8 cellular contexts compared by ENCODE assay signal in genomic region chr20:25470045-25470444, GRCh38.
DNase-seq lines count a peak whose midpoint lies in the region; ATAC-seq, FAIRE-seq and TF ChIP-seq lines count a peak whose summit lies in the region.

No MANE protein-coding gene starts in this region.

- ATAC-seq in HG03103 (IDR thresholded peaks at IDR 0.05; ENCODE audit: low read depth, unreplicated experiment) = peak; percentile 66
- ATAC-seq in sciatic nerve = no peak

- H3K27ac ChIP-seq in sigmoid colon = no peak overlapping the region

- TF ChIP-seq CTCF in sigmoid colon (IDR thresholded peaks at IDR 0.05) = no peak

- H3K27me3 ChIP-seq in sigmoid colon = no peaks in the 10 kb centered on the region

- in situ Hi-C loops in SK-MEL-5 (cut with HindIII; ENCODE audit: low pct_unique_long_range_greater_than_20kb, low sequenced_read_pairs) = no loop called here

- TF ChIP-seq EP300 in sigmoid colon (IDR thresholded peaks at IDR 0.05) = no peak

- DNase-seq in activated CD8-positive, alpha-beta memory T cell treated with anti-CD3 and anti-CD28 coated beads, Interleukin-2, amount 50 U/mL, for 48 hours = peak; percentile 61
- DNase-seq in activated CD8-positive, alpha-beta memory T cell treated with anti-CD3 and anti-CD28 coated beads for 24 hours = no peak
- peak; percentile 30 for DNase-seq in SK-MEL-5 (ENCODE audit: low read depth, low spot score)
- DNase-seq in cerebellar cortex (ENCODE audit: low spot score) = peak; percentile 32
- DNase-seq in sigmoid colon = peak; percentile 58
- DNase-seq in urothelium cell line (ENCODE audit: low spot score) = no peak
- no peak for DNase-seq in sciatic nerve (ENCODE audit: low spot score)

- peaks cover 7 to 62% (median 23%) of the 10 kb centered on the region in 4 donors for H3K36me3 ChIP-seq in sigmoid colon

- H3K4me1 ChIP-seq in sigmoid colon = no peaks in the 10 kb centered on the region

- no peaks in the 10 kb centered on the region for H3K9me3 ChIP-seq in sigmoid colon

- 64 to 77% methylated on average over 13 of the region's 13 CpGs for WGBS in sigmoid colon, 2 donors

- no peak for FAIRE-seq in urothelium cell line (lab: Jason Lieb, UNC)

- intact Hi-C loops in sigmoid colon (cut with DNase I) (no loop called here), sciatic nerve (cut with DNase I) (no loop called here)

- no peak for TF ChIP-seq POLR2A in sigmoid colon (IDR thresholded peaks at IDR 0.05)

- H3K4me3 ChIP-seq in sigmoid colon = no peak overlapping the region

Comparison
In these comparisons a context has a peak if more than half of its experiments do, and no peak if none do; other contexts are left out.
1. DNase-seq: peak in activated CD8-positive, alpha-beta memory T cell treated with anti-CD3 and anti-CD28 coated beads, Interleukin-2, amount 50 U/mL, for 48 hours (single experiment), SK-MEL-5 (single experiment), cerebellar cortex (single experiment) and sigmoid colon (single experiment); none in activated CD8-positive, alpha-beta memory T cell treated with anti-CD3 and anti-CD28 coated beads for 24 hours (single experiment), urothelium cell line (single experiment) and sciatic nerve (single experiment).